1 cellular context compared by ENCODE assay signal in genomic region chr19:47274071-47274890, GRCh38.
TF ChIP-seq lines count a peak whose summit lies in the region.

INAFM1 (plus strand) TSS chr19:47274885; CDS start chr19:47274920, 35 bp downstream.

TF ChIP-seq in HepG2, 621 proteins besides CTCF, POLR2A, EP300 and RAD21 (continued from another document and continues in another):
- TF ChIP-seq CSRNP2 (CRISPR knock-in tag; conservative IDR thresholded peaks at IDR 0.05; ENCODE audit: low read depth) (no peak), MXI1 (IDR thresholded peaks at IDR 0.05; ENCODE audit: borderline replicate concordance, low read depth, low read length) (no peak; the same call in 1 of the 3 replicates), POLR2AphosphoS5 (IDR thresholded peaks at IDR 0.05; ENCODE audit: low read depth, low read length) (peak; percentile 44; the same call in 1 of the 2 replicates), ZNF430 (CRISPR knock-in tag; IDR thresholded peaks at IDR 0.05) (no peak), ZNF747 (CRISPR knock-in tag; IDR thresholded peaks at IDR 0.05; ENCODE audit: borderline replicate concordance) (no peak), ETV5 (CRISPR knock-in tag; IDR thresholded peaks at IDR 0.05; ENCODE audit: borderline replicate concordance) (peak; percentile 30; the same call in 1 of the 2 replicates), KLF13 (CRISPR knock-in tag; IDR thresholded peaks at IDR 0.05) (no peak), NCOA2 (CRISPR knock-in tag; IDR thresholded peaks at IDR 0.05) (0 out of 2 replicates have a peak, but pooled peaks have one; percentile 15), SMC3 (IDR thresholded peaks at IDR 0.05; ENCODE audit: low read length) (no peak), REL (CRISPR knock-in tag; conservative IDR thresholded peaks at IDR 0.05) (peak; percentile 53; the same call in 1 of the 2 replicates), PCBP1 (IDR thresholded peaks at IDR 0.05; ENCODE audit: borderline replicate concordance, low read depth, low read length) (0 out of 2 replicates have a peak, but pooled peaks have one; percentile 20), NONO (IDR thresholded peaks at IDR 0.05) (no peak), NONO (CRISPR knock-in tag; conservative IDR thresholded peaks at IDR 0.05) (no peak; the same call in 1 of the 2 replicates), ZNF577 (CRISPR knock-in tag; IDR thresholded peaks at IDR 0.05; ENCODE audit: borderline replicate concordance, low read depth) (no peak), TFDP2 (CRISPR knock-in tag; IDR thresholded peaks at IDR 0.05) (peak; percentile 64), FOSL2 (CRISPR knock-in tag; IDR thresholded peaks at IDR 0.05) (no peak), KDM5A (IDR thresholded peaks at IDR 0.05; ENCODE audit: borderline replicate concordance, low read length) (peak; percentile 61; the same call in 1 of the 2 replicates), ZNF83 (CRISPR knock-in tag; IDR thresholded peaks at IDR 0.05; ENCODE audit: borderline replicate concordance) (no peak), RFXAP (CRISPR knock-in tag; IDR thresholded peaks at IDR 0.05; ENCODE audit: borderline replicate concordance) (no peak), ZNF839 (CRISPR knock-in tag; IDR thresholded peaks at IDR 0.05; ENCODE audit: borderline replicate concordance) (no peak), ZNF30 (CRISPR knock-in tag; IDR thresholded peaks at IDR 0.05) (no peak), ZNF160 (CRISPR knock-in tag; IDR thresholded peaks at IDR 0.05) (no peak), ATF6 (CRISPR knock-in tag; conservative IDR thresholded peaks at IDR 0.05) (no peak), SMAD1 (CRISPR knock-in tag; IDR thresholded peaks at IDR 0.05; ENCODE audit: borderline replicate concordance, low read depth) (no peak), SRSF9 (IDR thresholded peaks at IDR 0.05; ENCODE audit: borderline replicate concordance, insufficient read depth, low read depth, low read length, poor library complexity, severe bottlenecking) (no peak), RFX5 (IDR thresholded peaks at IDR 0.05; ENCODE audit: low read depth, low read length) (no peak), MED8 (CRISPR knock-in tag; IDR thresholded peaks at IDR 0.05; ENCODE audit: insufficient replicate concordance) (no peak), MTF1 (CRISPR knock-in tag; IDR thresholded peaks at IDR 0.05) (no peak), FOSL1 (CRISPR knock-in tag; IDR thresholded peaks at IDR 0.05; ENCODE audit: borderline replicate concordance) (no peak)
- TF ChIP-seq, protein P1, sequence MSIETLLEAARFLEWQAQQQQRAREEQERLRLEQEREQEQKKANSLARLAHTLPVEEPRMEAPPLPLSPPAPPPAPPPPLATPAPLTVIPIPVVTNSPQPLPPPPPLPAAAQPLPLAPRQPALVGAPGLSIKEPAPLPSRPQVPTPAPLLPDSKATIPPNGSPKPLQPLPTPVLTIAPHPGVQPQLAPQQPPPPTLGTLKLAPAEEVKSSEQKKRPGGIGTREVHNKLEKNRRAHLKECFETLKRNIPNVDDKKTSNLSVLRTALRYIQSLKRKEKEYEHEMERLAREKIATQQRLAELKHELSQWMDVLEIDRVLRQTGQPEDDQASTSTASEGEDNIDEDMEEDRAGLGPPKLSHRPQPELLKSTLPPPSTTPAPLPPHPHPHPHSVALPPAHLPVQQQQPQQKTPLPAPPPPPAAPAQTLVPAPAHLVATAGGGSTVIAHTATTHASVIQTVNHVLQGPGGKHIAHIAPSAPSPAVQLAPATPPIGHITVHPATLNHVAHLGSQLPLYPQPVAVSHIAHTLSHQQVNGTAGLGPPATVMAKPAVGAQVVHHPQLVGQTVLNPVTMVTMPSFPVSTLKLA (IDR thresholded peaks at IDR 0.05): 0 out of 2 replicates have a peak, but pooled peaks have one; percentile 5
- TF ChIP-seq, protein P2, sequence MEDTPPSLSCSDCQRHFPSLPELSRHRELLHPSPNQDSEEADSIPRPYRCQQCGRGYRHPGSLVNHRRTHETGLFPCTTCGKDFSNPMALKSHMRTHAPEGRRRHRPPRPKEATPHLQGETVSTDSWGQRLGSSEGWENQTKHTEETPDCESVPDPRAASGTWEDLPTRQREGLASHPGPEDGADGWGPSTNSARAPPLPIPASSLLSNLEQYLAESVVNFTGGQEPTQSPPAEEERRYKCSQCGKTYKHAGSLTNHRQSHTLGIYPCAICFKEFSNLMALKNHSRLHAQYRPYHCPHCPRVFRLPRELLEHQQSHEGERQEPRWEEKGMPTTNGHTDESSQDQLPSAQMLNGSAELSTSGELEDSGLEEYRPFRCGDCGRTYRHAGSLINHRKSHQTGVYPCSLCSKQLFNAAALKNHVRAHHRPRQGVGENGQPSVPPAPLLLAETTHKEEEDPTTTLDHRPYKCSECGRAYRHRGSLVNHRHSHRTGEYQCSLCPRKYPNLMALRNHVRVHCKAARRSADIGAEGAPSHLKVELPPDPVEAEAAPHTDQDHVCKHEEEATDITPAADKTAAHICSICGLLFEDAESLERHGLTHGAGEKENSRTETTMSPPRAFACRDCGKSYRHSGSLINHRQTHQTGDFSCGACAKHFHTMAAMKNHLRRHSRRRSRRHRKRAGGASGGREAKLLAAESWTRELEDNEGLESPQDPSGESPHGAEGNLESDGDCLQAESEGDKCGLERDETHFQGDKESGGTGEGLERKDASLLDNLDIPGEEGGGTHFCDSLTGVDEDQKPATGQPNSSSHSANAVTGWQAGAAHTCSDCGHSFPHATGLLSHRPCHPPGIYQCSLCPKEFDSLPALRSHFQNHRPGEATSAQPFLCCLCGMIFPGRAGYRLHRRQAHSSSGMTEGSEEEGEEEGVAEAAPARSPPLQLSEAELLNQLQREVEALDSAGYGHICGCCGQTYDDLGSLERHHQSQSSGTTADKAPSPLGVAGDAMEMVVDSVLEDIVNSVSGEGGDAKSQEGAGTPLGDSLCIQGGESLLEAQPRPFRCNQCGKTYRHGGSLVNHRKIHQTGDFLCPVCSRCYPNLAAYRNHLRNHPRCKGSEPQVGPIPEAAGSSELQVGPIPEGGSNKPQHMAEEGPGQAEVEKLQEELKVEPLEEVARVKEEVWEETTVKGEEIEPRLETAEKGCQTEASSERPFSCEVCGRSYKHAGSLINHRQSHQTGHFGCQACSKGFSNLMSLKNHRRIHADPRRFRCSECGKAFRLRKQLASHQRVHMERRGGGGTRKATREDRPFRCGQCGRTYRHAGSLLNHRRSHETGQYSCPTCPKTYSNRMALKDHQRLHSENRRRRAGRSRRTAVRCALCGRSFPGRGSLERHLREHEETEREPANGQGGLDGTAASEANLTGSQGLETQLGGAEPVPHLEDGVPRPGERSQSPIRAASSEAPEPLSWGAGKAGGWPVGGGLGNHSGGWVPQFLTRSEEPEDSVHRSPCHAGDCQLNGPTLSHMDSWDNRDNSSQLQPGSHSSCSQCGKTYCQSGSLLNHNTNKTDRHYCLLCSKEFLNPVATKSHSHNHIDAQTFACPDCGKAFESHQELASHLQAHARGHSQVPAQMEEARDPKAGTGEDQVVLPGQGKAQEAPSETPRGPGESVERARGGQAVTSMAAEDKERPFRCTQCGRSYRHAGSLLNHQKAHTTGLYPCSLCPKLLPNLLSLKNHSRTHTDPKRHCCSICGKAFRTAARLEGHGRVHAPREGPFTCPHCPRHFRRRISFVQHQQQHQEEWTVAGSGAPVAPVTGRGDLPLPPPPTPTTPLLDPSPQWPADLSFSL (CRISPR knock-in tag; IDR thresholded peaks at IDR 0.05): no peak
- TF ChIP-seq, protein P3, sequence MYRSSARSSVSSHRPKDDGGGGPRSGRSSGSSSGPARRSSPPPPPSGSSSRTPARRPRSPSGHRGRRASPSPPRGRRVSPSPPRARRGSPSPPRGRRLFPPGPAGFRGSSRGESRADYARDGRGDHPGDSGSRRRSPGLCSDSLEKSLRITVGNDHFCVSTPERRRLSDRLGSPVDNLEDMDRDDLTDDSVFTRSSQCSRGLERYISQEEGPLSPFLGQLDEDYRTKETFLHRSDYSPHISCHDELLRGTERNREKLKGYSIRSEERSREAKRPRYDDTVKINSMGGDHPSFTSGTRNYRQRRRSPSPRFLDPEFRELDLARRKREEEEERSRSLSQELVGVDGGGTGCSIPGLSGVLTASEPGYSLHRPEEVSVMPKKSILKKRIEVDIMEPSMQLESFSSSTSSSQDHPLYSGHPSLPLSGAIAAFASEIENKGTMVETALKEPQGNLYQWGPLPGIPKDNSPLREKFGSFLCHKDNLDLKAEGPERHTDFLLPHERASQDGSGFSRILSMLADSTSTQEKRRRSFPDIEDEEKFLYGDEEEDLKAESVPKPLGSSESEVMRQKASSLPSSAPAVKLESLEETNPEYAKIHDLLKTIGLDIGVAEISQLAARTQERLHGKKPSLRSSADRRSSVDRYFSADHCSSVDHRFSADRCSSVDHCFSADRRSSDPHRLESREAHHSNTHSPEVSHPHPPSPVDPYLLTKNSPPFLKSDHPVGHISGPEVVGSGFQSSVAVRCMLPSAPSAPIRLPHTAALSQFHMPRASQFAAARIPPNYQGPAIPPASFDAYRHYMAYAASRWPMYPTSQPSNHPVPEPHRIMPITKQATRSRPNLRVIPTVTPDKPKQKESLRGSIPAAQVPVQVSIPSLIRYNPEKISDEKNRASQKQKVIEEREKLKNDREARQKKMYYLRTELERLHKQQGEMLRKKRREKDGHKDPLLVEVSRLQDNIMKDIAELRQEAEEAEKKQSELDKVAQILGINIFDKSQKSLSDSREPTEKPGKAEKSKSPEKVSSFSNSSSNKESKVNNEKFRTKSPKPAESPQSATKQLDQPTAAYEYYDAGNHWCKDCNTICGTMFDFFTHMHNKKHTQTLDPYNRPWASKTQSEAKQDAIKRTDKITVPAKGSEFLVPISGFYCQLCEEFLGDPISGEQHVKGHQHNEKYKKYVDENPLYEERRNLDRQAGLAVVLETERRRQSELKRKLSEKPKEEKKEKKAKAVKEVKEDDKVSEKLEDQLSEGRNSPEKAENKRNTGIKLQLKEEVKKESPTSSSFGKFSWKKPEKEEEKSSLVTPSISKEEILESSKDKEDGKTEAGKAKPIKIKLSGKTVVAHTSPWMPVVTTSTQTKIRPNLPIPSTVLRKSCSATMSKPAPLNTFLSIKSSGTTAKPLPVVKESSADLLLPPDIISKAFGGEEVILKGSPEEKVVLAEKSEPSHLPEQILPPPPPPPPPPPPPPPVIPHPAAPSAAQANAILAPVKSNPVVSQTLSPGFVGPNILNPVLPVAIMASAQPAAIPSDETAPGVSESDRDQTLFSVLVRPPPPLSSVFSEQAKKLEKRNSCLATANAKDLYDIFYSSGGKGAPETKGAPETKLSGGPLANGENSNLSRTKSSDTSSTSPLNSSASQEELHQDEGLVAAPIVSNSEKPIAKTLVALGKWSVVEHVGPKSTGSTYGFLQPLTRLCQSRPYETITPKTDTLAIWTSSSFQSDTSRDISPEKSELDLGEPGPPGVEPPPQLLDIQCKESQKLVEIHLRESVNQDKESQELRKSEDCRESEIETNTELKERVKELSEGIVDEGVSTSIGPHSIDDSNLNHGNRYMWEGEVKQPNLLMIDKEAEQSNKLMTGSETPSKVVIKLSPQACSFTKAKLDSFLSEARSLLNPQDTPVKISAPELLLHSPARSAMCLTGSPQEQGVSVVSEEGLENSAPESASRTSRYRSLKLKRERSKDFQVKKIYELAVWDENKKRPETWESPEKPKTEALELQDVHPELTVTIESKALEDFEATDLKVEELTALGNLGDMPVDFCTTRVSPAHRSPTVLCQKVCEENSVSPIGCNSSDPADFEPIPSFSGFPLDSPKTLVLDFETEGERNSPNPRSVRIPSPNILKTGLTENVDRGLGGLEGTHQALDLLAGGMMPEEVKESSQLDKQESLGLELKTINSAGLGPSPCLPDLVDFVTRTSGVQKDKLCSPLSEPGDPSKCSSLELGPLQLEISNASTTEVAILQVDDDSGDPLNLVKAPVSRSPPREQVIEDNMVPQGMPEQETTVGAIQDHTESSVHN (CRISPR knock-in tag; IDR thresholded peaks at IDR 0.05): no peak
